ENCODE assay signal across 10 cellular contexts in genomic region chr17:65053354-65053881, GRCh38.
DNase-seq lines count a peak whose midpoint lies in the region; ATAC-seq and TF ChIP-seq lines count a peak whose summit lies in the region.
"Had no signal": no experiment of that assay in that cellular context is flagged by ENCODE, and none has a peak within 500 bp of the region (broad histone marks: within the 10 kb centered on the region; RNA-seq: fewer than 3 reads in every experiment).

No MANE protein-coding gene starts in this region.

- DNase-seq in DND-41: no peak
- DNase-seq in NB4 (ENCODE audit: low read depth): no peak
- no peak for DNase-seq in NCI-H2196 treated with DMSO at 0.1 percent for 48 hours (lab: John Stamatoyannopoulos, UW; ENCODE audit: unreplicated experiment)
- DNase-seq in NCI-H1417 treated with DMSO at 0.1 percent for 48 hours (lab: John Stamatoyannopoulos, UW): no peak
- DNase-seq: DMS53, kidney, occipital lobe had no signal

- no peak overlapping the region for H3K9ac ChIP-seq in DND-41 (ENCODE audit: low read depth, low read length)
- no peak overlapping the region for H3K9ac ChIP-seq in endocrine pancreas (ENCODE audit: control insufficient read depth, insufficient read depth, low read length)
- H3K9ac ChIP-seq in rectal smooth muscle tissue (ENCODE audit: low read length): no peak overlapping the region

- TF ChIP-seq CTCF in DND-41 (IDR thresholded peaks at IDR 0.05; ENCODE audit: borderline replicate concordance, extremely low read depth, low read length, poor library complexity, severe bottlenecking): no peak
- TF ChIP-seq CTCF in NB4 (IDR thresholded peaks at IDR 0.05; ENCODE audit: low read depth, low read length): no peak

- peak overlapping the region; percentile 71; the same call in 1 of the 2 replicates for H3K4me2 ChIP-seq in DND-41 (ENCODE audit: insufficient read depth, low read length)

- H3K27me3 ChIP-seq in DND-41 (ENCODE audit: insufficient read depth, low read length, poor library complexity): no peaks in the 10 kb centered on the region
- no peaks in the 10 kb centered on the region for H3K27me3 ChIP-seq in endocrine pancreas (ENCODE audit: control insufficient read depth, insufficient read depth, low read length)
- no peaks in the 10 kb centered on the region for H3K27me3 ChIP-seq in rectal smooth muscle tissue (ENCODE audit: control insufficient read depth, insufficient read depth, low read length)

- no peaks in the 10 kb centered on the region for H3K9me3 ChIP-seq in DND-41 (ENCODE audit: insufficient read depth, low read length, severe bottlenecking)
- H3K9me3 ChIP-seq in endocrine pancreas (ENCODE audit: control insufficient read depth, low read length): no peaks in the 10 kb centered on the region

- peaks cover 40% of the 10 kb centered on the region; the same call in 1 of the 2 replicates for H4K20me1 ChIP-seq in DND-41 (ENCODE audit: insufficient read depth, low read length)

- ATAC-seq in DND-41 (ENCODE audit: insufficient read depth, low read depth) (no peak), HG02571 (IDR thresholded peaks at IDR 0.05; ENCODE audit: unreplicated experiment) (no peak)

- H3K27ac ChIP-seq in DND-41 (ENCODE audit: low read length): no peak overlapping the region
- H3K27ac ChIP-seq in rectal smooth muscle tissue (ENCODE audit: low read depth, low read length): no peak overlapping the region

- H3K36me3 ChIP-seq in DND-41 (ENCODE audit: insufficient read depth, low read length): peaks cover 49% of the 10 kb centered on the region
- no peaks in the 10 kb centered on the region for H3K36me3 ChIP-seq in endocrine pancreas (ENCODE audit: control insufficient read depth, insufficient read depth, low read length)
- peaks cover 5% of the 10 kb centered on the region for H3K36me3 ChIP-seq in rectal smooth muscle tissue (ENCODE audit: control insufficient read depth, insufficient read depth, low read length)

- peak overlapping the region in 1 of 2 experiments; percentile 16; a peak in 1 of 4 replicates for H3K4me3 ChIP-seq in DND-41 (ENCODE audit: low read depth in 1 of 2, low read length in 2 of 2)
- peak overlapping the region; percentile 81 for H3K4me3 ChIP-seq in NB4 (ENCODE audit: low read depth, low read length)
- peak overlapping the region; percentile 87 for H3K4me3 ChIP-seq in endocrine pancreas (ENCODE audit: control insufficient read depth, insufficient read depth, low read length)
- peak overlapping the region; percentile 10 for H3K4me3 ChIP-seq in rectal smooth muscle tissue (ENCODE audit: low read length)

- peaks cover 80% of the 10 kb centered on the region for H3K79me2 ChIP-seq in DND-41 (ENCODE audit: insufficient read depth, low read length)

- TF ChIP-seq POLR2A in NB4 (IDR thresholded peaks at IDR 0.05; ENCODE audit: extremely low read depth, insufficient read length): no peak

- no peak overlapping the region for H2AFZ ChIP-seq in DND-41 (ENCODE audit: low read depth, low read length)

- H3K4me1 ChIP-seq in DND-41 (ENCODE audit: insufficient read depth, low read length): peaks cover 66% of the 10 kb centered on the region
- peaks cover 4% of the 10 kb centered on the region for H3K4me1 ChIP-seq in endocrine pancreas (ENCODE audit: control insufficient read depth, insufficient read depth, low read length)
- H3K4me1 ChIP-seq in rectal smooth muscle tissue (ENCODE audit: control insufficient read depth, insufficient read depth, low read length): peaks cover 12% of the 10 kb centered on the region
